Comparison of ENCODE assay signal across 9 cellular contexts in genomic region chr12:108857158-108857407, GRCh38. TPM values are rescaled to one million over a fixed set of nuclear protein-coding genes. Genes with fewer than 3 reads are reported as not detected.
A peak's percentile ranks its signal among the peaks of the same experiment; 100 is the strongest.
DNase-seq lines count a peak whose midpoint lies in the region; ATAC-seq and TF ChIP-seq lines count a peak whose summit lies in the region.
"Had no signal": no experiment of that assay in that cellular context is flagged by ENCODE, and none has a peak within 500 bp of the region (broad histone marks: within the 10 kb centered on the region; RNA-seq: fewer than 3 reads in every experiment).

No MANE protein-coding gene starts in this region.

- H3K9me3 ChIP-seq in effector memory CD4-positive, alpha-beta T cell (ENCODE audit: control insufficient read depth, low read length): no peaks in the 10 kb centered on the region

- H3K36me3 Mint-ChIP-seq in nephron (ENCODE audit: low read depth): peaks cover 23% of the 10 kb centered on the region

- H3K9me3 Mint-ChIP-seq in nephron: no peaks in the 10 kb centered on the region

- peaks cover 24% of the 10 kb centered on the region for H3K4me1 ChIP-seq in effector memory CD4-positive, alpha-beta T cell (ENCODE audit: control insufficient read depth, insufficient read depth, low read length, poor library complexity, severe bottlenecking)

- peak overlapping the region; percentile 48 for H3K27ac ChIP-seq in effector memory CD4-positive, alpha-beta T cell (ENCODE audit: insufficient read depth, low read length, poor library complexity, severe bottlenecking)

- H3K36me3 ChIP-seq in effector memory CD4-positive, alpha-beta T cell (ENCODE audit: control insufficient read depth, insufficient read depth, low read length): no peaks in the 10 kb centered on the region

- TF ChIP-seq POLR2A in erythroblast (IDR thresholded peaks at IDR 0.05; ENCODE audit: low read length): no peak

- peaks cover 50% of the 10 kb centered on the region for H3K4me1 Mint-ChIP-seq in nephron

- H3K4me3 ChIP-seq in GM12875 (ENCODE audit: low read depth, low read length) (peak overlapping the region; percentile 68), LNCaP clone FGC (ENCODE audit: low read depth, low read length) (peak overlapping the region; percentile 99)
- H3K4me3 ChIP-seq in effector memory CD4-positive, alpha-beta T cell (ENCODE audit: insufficient read depth, low read depth, low read length, poor library complexity, severe bottlenecking): peak overlapping the region; percentile 55

- peak overlapping the region; percentile 89 to 95 (median 94) for H3K27ac Mint-ChIP-seq in nephron

- peak overlapping the region; percentile 91 to 95 (median 94) for H3K4me3 Mint-ChIP-seq in nephron

- DNase-seq in LNCaP clone FGC (ENCODE audit: low read depth) (no peak), DMS 273 treated with DMSO at 0.1 percent for 48 hours (lab: John Stamatoyannopoulos, UW) (no peak), erythroblast (lab: John Stamatoyannopoulos, UW) (no peak), A172 (ENCODE audit: low spot score) (no peak)
- no peak for DNase-seq in effector memory CD4-positive, alpha-beta T cell

- H3K27me3 Mint-ChIP-seq in nephron (ENCODE audit: low read depth): peaks cover 3% of the 10 kb centered on the region

- TF ChIP-seq CTCF in GM12875 (IDR thresholded peaks at IDR 0.05; ENCODE audit: borderline replicate concordance, insufficient read depth, low read depth, low read length): no peak
- TF ChIP-seq CTCF in LNCaP clone FGC (IDR thresholded peaks at IDR 0.05; ENCODE audit: control insufficient read depth, extremely low read depth, insufficient read depth): no peak
- no peak for TF ChIP-seq CTCF in nephron (IDR thresholded peaks at IDR 0.05; ENCODE audit: unreplicated experiment in 3 of 3)

- H3K27me3 ChIP-seq in effector memory CD4-positive, alpha-beta T cell (replicated peaks; ENCODE audit: control insufficient read depth, insufficient read depth, low read length, poor library complexity, severe bottlenecking): no peaks in the 10 kb centered on the region

- no peak for ATAC-seq in HG03095 (IDR thresholded peaks at IDR 0.05; ENCODE audit: unreplicated experiment)

RNA-seq across cellular contexts. Expression of gene SSH1, which starts 0.3 kb away (rescaled TPM):
- total RNA-seq in A172 (2014; rRNA removed; shearing (Covaris generic)): 6.9 and 7.4 TPM in 2 replicates

RNA-seq across cellular contexts. Expression of gene DAO, which starts 22.8 kb away (rescaled TPM):
- not detected in 2 replicates for total RNA-seq in A172 (2014; rRNA removed; shearing (Covaris generic))
- total RNA-seq: NCI-H460 had no signal
